Comparison of ENCODE assay signal across 12 cellular contexts in genomic region chr12:105315130-105315529, GRCh38.
"Had no signal": no experiment of that assay in that cellular context is flagged by ENCODE, and none has a peak within 500 bp of the region (broad histone marks: within the 10 kb centered on the region; RNA-seq: fewer than 3 reads in every experiment).

No MANE protein-coding gene starts in this region.

- DNase-seq: activated CD4-positive, CD25-positive, alpha-beta regulatory T cell treated with anti-CD3 and anti-CD28 coated beads, Interleukin-2, amount 50 U/mL, for 72 hours; activated naive CD4-positive, alpha-beta T cell treated with anti-CD3 and anti-CD28 coated beads for 36 hours; islet precursor cell; naive thymus-derived CD8-positive, alpha-beta T cell; posterior cingulate gyrus; stimulated activated CD4-positive, alpha-beta T cell treated with anti-CD3 and anti-CD28 coated beads, Interleukin-4, amount 100 ng/mL, for 1 hour; T1000; uterus had no signal

- H3K4me3 Mint-ChIP-seq: activated naive CD4-positive, alpha-beta T cell treated with anti-CD3 and anti-CD28 coated beads for 36 hours had no signal

- H3K9me3 ChIP-seq: uterus had no signal

- H3K4me1 ChIP-seq: gastroesophageal sphincter, tibial nerve, uterus had no signal

- H3K27ac Mint-ChIP-seq: activated naive CD4-positive, alpha-beta T cell treated with anti-CD3 and anti-CD28 coated beads for 36 hours; activated T-helper 2 cell treated with anti-CD3 and anti-CD28 coated beads, Interferon-gamma antibody, Interleukin-2, Interleukin-4, amounts not matched to agents 10 μg/mL and 5 μg/mL and 100 μg/mL, durations not matched to agents 14 hours and 24 hours and 36 hours had no signal

- H3K27me3 ChIP-seq: gastroesophageal sphincter, tibial nerve, uterus had no signal

- H3K4me3 ChIP-seq: cardiac muscle cell, gastroesophageal sphincter, tibial nerve, uterus had no signal

- H3K36me3 ChIP-seq: cardiac muscle cell, gastroesophageal sphincter, tibial nerve, uterus had no signal

- H3K27ac ChIP-seq: cardiac muscle cell, gastroesophageal sphincter, tibial nerve, uterus had no signal
